Comparison of ENCODE assay signal across 9 cellular contexts in genomic region chr2:230319211-230319862, GRCh38. TPM values are rescaled to one million over a fixed set of nuclear protein-coding genes. Genes with fewer than 3 reads are reported as not detected.
DNase-seq lines count a peak whose midpoint lies in the region; ATAC-seq, FAIRE-seq and TF ChIP-seq lines count a peak whose summit lies in the region.
"Had no signal": no experiment of that assay in that cellular context is flagged by ENCODE, and none has a peak within 500 bp of the region (broad histone marks: within the 10 kb centered on the region; RNA-seq: fewer than 3 reads in every experiment).

No MANE protein-coding gene starts in this region.

- peaks cover 2 to 3% of the 10 kb centered on the region in 2 donors for H3K36me3 Mint-ChIP-seq in activated T-cell treated with anti-CD3 and anti-CD28 coated beads, Interleukin-2, amount 50 U/mL, for 72 hours (ENCODE audit: insufficient read depth in 2 of 2)

- peaks cover 1 to 2% of the 10 kb centered on the region in 2 donors for H3K9me3 Mint-ChIP-seq in activated T-cell treated with anti-CD3 and anti-CD28 coated beads, Interleukin-2, amount 50 U/mL, for 72 hours

- TF ChIP-seq POLR2A in NB4 (IDR thresholded peaks at IDR 0.05; ENCODE audit: extremely low read depth, insufficient read length) = no peak

- no peaks in the 10 kb centered on the region for H3K27me3 ChIP-seq in GM06990 (replicated peaks; ENCODE audit: control insufficient read depth, insufficient read depth, low read length)

- H3K36me3 ChIP-seq in GM06990 (ENCODE audit: control insufficient read depth, insufficient read depth, low read length) = no peaks in the 10 kb centered on the region

- FAIRE-seq in urothelium cell line (lab: Jason Lieb, UNC) = no peak
- FAIRE-seq: colon had no signal

- TF ChIP-seq CTCF in GM06990 (IDR thresholded peaks at IDR 0.05; ENCODE audit: insufficient read depth, low read length, poor library complexity, severe bottlenecking) = no peak
- no peak for TF ChIP-seq CTCF in NB4 (IDR thresholded peaks at IDR 0.05; ENCODE audit: low read depth, low read length)

- H3K27ac Mint-ChIP-seq in activated T-cell treated with anti-CD3 and anti-CD28 coated beads, Interleukin-2, amount 50 U/mL, for 72 hours = peak overlapping the region; percentile 49

- peaks cover 48% of the 10 kb centered on the region for H3K4me1 Mint-ChIP-seq in activated T-cell treated with anti-CD3 and anti-CD28 coated beads, Interleukin-2, amount 50 U/mL, for 72 hours (ENCODE audit: low read depth)

- H3K27me3 Mint-ChIP-seq in activated T-cell treated with anti-CD3 and anti-CD28 coated beads, Interleukin-2, amount 50 U/mL, for 72 hours (ENCODE audit: low read depth) = no peaks in the 10 kb centered on the region

- peak; percentile 71 for DNase-seq in GM06990 (ENCODE audit: extremely low read depth, insufficient read length)
- peak; percentile 66 for DNase-seq in NB4 (ENCODE audit: low read depth)
- peak; percentile 67 to 71 for DNase-seq in activated T-cell treated with anti-CD3 and anti-CD28 coated beads, Interleukin-2, amount 50 U/mL, for 72 hours
- peak; percentile 76 for DNase-seq in stimulated activated CD4-positive, alpha-beta T cell treated with anti-CD3 and anti-CD28 coated beads, Interleukin-1b, Interleukin-23, amount 100 ng/mL, for 48 hours
- no peak for DNase-seq in urothelium cell line (ENCODE audit: low spot score)
- DNase-seq in NCI-H82 (lab: John Stamatoyannopoulos, UW) = no peak
- no peak for DNase-seq in NCI-H2081 (lab: John Stamatoyannopoulos, UW)

- H3K4me3 ChIP-seq in GM06990 (replicated peaks; ENCODE audit: low read depth, low read length) = no peak overlapping the region
- no peak overlapping the region for H3K4me3 ChIP-seq in NB4 (ENCODE audit: low read depth, low read length)

- peak overlapping the region; percentile 41 to 52 for H3K4me3 Mint-ChIP-seq in activated T-cell treated with anti-CD3 and anti-CD28 coated beads, Interleukin-2, amount 50 U/mL, for 72 hours

- peak; percentile 84 for ATAC-seq in GM21717 (IDR thresholded peaks at IDR 0.05; ENCODE audit: unreplicated experiment)
- ATAC-seq in activated T-cell treated with anti-CD3 and anti-CD28 coated beads, Interleukin-2, amount 50 U/mL, for 72 hours (replicated peaks in 1 of 2) = peak; percentile 93

RNA-seq across cellular contexts. Expression of gene SP140L, which starts 7.7 kb away (rescaled TPM):
- 10 to 100 TPM; 59.9 to 63.0 TPM for total RNA-seq in activated T-cell treated with anti-CD3 and anti-CD28 coated beads, Interleukin-2, amount 50 U/mL, for 72 hours

Comparison
In these comparisons a context has a peak if more than half of its experiments do, and no peak if none do; other contexts are left out.
1. DNase-seq: peak in GM06990 (single experiment), NB4 (single experiment), activated T-cell treated with anti-CD3 and anti-CD28 coated beads, Interleukin-2, amount 50 U/mL, for 72 hours (2 of 2) and stimulated activated CD4-positive, alpha-beta T cell treated with anti-CD3 and anti-CD28 coated beads, Interleukin-1b, Interleukin-23, amount 100 ng/mL, for 48 hours (single experiment); none in urothelium cell line (single experiment), NCI-H82 (single experiment) and NCI-H2081 (0 of 2).